20 cellular contexts compared by ENCODE assay signal in genomic region chr17:55996826-55997225, GRCh38.
DNase-seq lines count a peak whose midpoint lies in the region; ATAC-seq and TF ChIP-seq lines count a peak whose summit lies in the region.
"Had no signal": no experiment of that assay in that cellular context is flagged by ENCODE, and none has a peak within 500 bp of the region (broad histone marks: within the 10 kb centered on the region; RNA-seq: fewer than 3 reads in every experiment).

No MANE protein-coding gene starts in this region.

- H3K79me2 ChIP-seq in SK-N-SH (ENCODE audit: insufficient read depth) = no peaks in the 10 kb centered on the region

- no peak overlapping the region for H4K91ac ChIP-seq in neuronal stem cell (ENCODE audit: low read depth, low read length, poor library complexity)

- H4K8ac ChIP-seq in neuronal stem cell (ENCODE audit: low read depth, low read length) = no peak overlapping the region

- H2BK15ac ChIP-seq in neuronal stem cell (ENCODE audit: low read length) = no peak overlapping the region

- no peak overlapping the region for H2BK5ac ChIP-seq in neuronal stem cell (ENCODE audit: low read length)

- no peaks in the 10 kb centered on the region for H3K79me1 ChIP-seq in neuronal stem cell (ENCODE audit: low read depth, low read length)

- H3K4me1 Mint-ChIP-seq in type B pancreatic cell (ENCODE audit: unreplicated experiment) = no peaks in the 10 kb centered on the region
- no peaks in the 10 kb centered on the region for H3K4me1 Mint-ChIP-seq in activated T-helper 2 cell treated with anti-CD3 and anti-CD28 coated beads, Interferon-gamma antibody, Interleukin-2, Interleukin-4, amounts not matched to agents 10 μg/mL and 5 μg/mL and 100 μg/mL, durations not matched to agents 14 hours and 24 hours and 36 hours (ENCODE audit: low read depth)
- H3K4me1 Mint-ChIP-seq: CD8-positive, alpha-beta memory T cell; memory B cell had no signal

- no peak for DNase-seq in SK-N-SH
- peak; percentile 30 for DNase-seq in NCI-H524 treated with DMSO at 0.1 percent for 48 hours (lab: John Stamatoyannopoulos, UW)
- no peak for DNase-seq in epithelial cell of proximal tubule (ENCODE audit: low read depth)
- DNase-seq in type B pancreatic cell (ENCODE audit: extremely low spot score, unreplicated experiment) = no peak
- no peak for DNase-seq in activated T-helper 2 cell treated with anti-CD3 and anti-CD28 coated beads, Interferon-gamma antibody, Interleukin-2, Interleukin-4, amounts not matched to agents 10 μg/mL and 5 μg/mL and 100 μg/mL, durations not matched to agents 14 hours and 24 hours and 36 hours (ENCODE audit: low spot score)
- DNase-seq in neuronal stem cell (ENCODE audit: low spot score) = no peak
- DNase-seq: activated CD4-positive, alpha-beta T cell treated with anti-CD3 and anti-CD28 coated beads for 1 hour; activated effector memory CD4-positive, alpha-beta T cell treated with anti-CD3 and anti-CD28 coated beads, Interleukin-2, amount 50 U/mL, for 16 hours; CD8-positive, alpha-beta memory T cell; effector memory CD4-positive, alpha-beta T cell; GDM1; hippocampal formation; kidney; NCI-H1092; SHP77 treated with DMSO at 0.1 percent for 48 hours; stomach had no signal

- ATAC-seq in SK-N-SH treated with all-trans-retinoic acid at 6 μM for 48 hours = no peak
- no peak for ATAC-seq in HG02981 (IDR thresholded peaks at IDR 0.05; ENCODE audit: unreplicated experiment)
- ATAC-seq: HepG2 had no signal

- H2AFZ ChIP-seq in SK-N-SH (ENCODE audit: low read depth) = no peak overlapping the region
- H2AFZ ChIP-seq in neuronal stem cell (ENCODE audit: low read length) = no peak overlapping the region

- no peaks in the 10 kb centered on the region for H3F3A ChIP-seq in SK-N-SH (replicated peaks; ENCODE audit: insufficient read depth)

- H3K18ac ChIP-seq in neuronal stem cell (ENCODE audit: low read length) = no peak overlapping the region

- H3K4me3 ChIP-seq in SK-N-SH (ENCODE audit: low read depth in 2 of 2, low read length in 1 of 2) = no peak overlapping the region
- H3K4me3 ChIP-seq in epithelial cell of proximal tubule (ENCODE audit: low read depth, low read length) = no peak overlapping the region
- H3K4me3 ChIP-seq in neuronal stem cell (ENCODE audit: low read length in 2 of 2) = no peak overlapping the region
- H3K4me3 ChIP-seq: stomach had no signal

- 2% methylated on average over 2 of the region's 2 CpGs for WGBS in SK-N-SH (ENCODE audit: low lambda C conversion rate)
- WGBS in neuronal stem cell (ENCODE audit: extremely low coverage in 2 of 2, insufficient read length in 2 of 2, insufficient replicate concordance in 1 of 2), 2 donors = no CpG with 5 or more reads among the region's 2 CpGs

- H3K4me2 ChIP-seq in SK-N-SH (no peak overlapping the region), neuronal stem cell (ENCODE audit: insufficient read depth, low read length, poor library complexity, severe bottlenecking) (no peak overlapping the region)

- CTCF ChIA-PET in SK-N-SH (lab: Yijun Ruan, JAX) = interaction anchor here (1.7 kb wide), 1 partner anchor 470 kb away, joined by 4 read pairs; no protein-coding TSS in a partner anchor

- H3K9me3 ChIP-seq in SK-N-SH (no peaks in the 10 kb centered on the region), neuronal stem cell (replicated peaks in 1 of 2; ENCODE audit: control insufficient read depth in 2 of 2, insufficient read depth in 1 of 2, low read depth in 1 of 2, low read length in 2 of 2) (no peaks in the 10 kb centered on the region)

- peaks cover 4% of the 10 kb centered on the region for H3K9me3 Mint-ChIP-seq in type B pancreatic cell
- H3K9me3 Mint-ChIP-seq in activated T-helper 2 cell treated with anti-CD3 and anti-CD28 coated beads, Interferon-gamma antibody, Interleukin-2, Interleukin-4, amounts not matched to agents 10 μg/mL and 5 μg/mL and 100 μg/mL, durations not matched to agents 14 hours and 24 hours and 36 hours = peaks cover 9% of the 10 kb centered on the region

- no peak overlapping the region for H3K4ac ChIP-seq in neuronal stem cell (ENCODE audit: low read length)

- no peak overlapping the region for H3K23ac ChIP-seq in neuronal stem cell (ENCODE audit: low read depth, low read length, poor library complexity)

- no peak for TF ChIP-seq EP300 in SK-N-SH (IDR thresholded peaks at IDR 0.05; ENCODE audit: borderline replicate concordance in 1 of 2, low read depth in 1 of 2, low read length in 1 of 2)

- intact Hi-C loops in activated T-helper 2 cell treated with anti-CD3 and anti-CD28 coated beads, Interferon-gamma antibody, Interleukin-2, Interleukin-4, amounts not matched to agents 10 μg/mL and 5 μg/mL and 100 μg/mL, durations not matched to agents 14 hours and 24 hours and 36 hours (cut with micrococcal nuclease) = no loop called here

- 0 out of 2 replicates have a peak, but pooled peaks have one; percentile 5 for TF ChIP-seq RAD21 in SK-N-SH (IDR thresholded peaks at IDR 0.05; ENCODE audit: low read length)

- H3K4me1 ChIP-seq in SK-N-SH (ENCODE audit: control insufficient read depth in 1 of 2, insufficient read depth in 2 of 2, low read depth in 1 of 2, low read length in 1 of 2) = no peaks in the 10 kb centered on the region
- H3K4me1 ChIP-seq in neuronal stem cell (ENCODE audit: control insufficient read depth in 2 of 2, insufficient read depth in 1 of 2, low read depth in 1 of 2, low read length in 2 of 2) = no peaks in the 10 kb centered on the region
- H3K4me1 ChIP-seq: stomach had no signal

- H3K27ac ChIP-seq in SK-N-SH (ENCODE audit: low read depth in 2 of 2, low read length in 1 of 2) (no peak overlapping the region), neuronal stem cell (replicated peaks; ENCODE audit: low read length) (no peak overlapping the region)
- H3K27ac ChIP-seq: stomach had no signal

- no peaks in the 10 kb centered on the region for H3K9me2 ChIP-seq in SK-N-SH

- POLR2A ChIA-PET in SK-N-SH (lab: Yijun Ruan, JAX) = no interaction called here

- H3K36me3 Mint-ChIP-seq in type B pancreatic cell = no peaks in the 10 kb centered on the region
- no peaks in the 10 kb centered on the region for H3K36me3 Mint-ChIP-seq in activated T-helper 2 cell treated with anti-CD3 and anti-CD28 coated beads, Interferon-gamma antibody, Interleukin-2, Interleukin-4, amounts not matched to agents 10 μg/mL and 5 μg/mL and 100 μg/mL, durations not matched to agents 14 hours and 24 hours and 36 hours (ENCODE audit: low read depth)
- H3K36me3 Mint-ChIP-seq: CD8-positive, alpha-beta memory T cell; memory B cell had no signal

- H2BK120ac ChIP-seq in neuronal stem cell (ENCODE audit: low read depth, low read length) = no peak overlapping the region

- H3K9ac ChIP-seq in SK-N-SH = no peak overlapping the region
- no peak overlapping the region for H3K9ac ChIP-seq in neuronal stem cell (ENCODE audit: low read depth, low read length, poor library complexity)

- H3K27me3 ChIP-seq in SK-N-SH (ENCODE audit: insufficient read depth) = no peaks in the 10 kb centered on the region
- no peaks in the 10 kb centered on the region for H3K27me3 ChIP-seq in neuronal stem cell (ENCODE audit: control insufficient read depth in 3 of 3, insufficient read depth in 3 of 3, low read depth in 1 of 3, low read length in 3 of 3)
- H3K27me3 ChIP-seq: stomach had no signal

- H2AK5ac ChIP-seq in neuronal stem cell (ENCODE audit: low read depth, low read length) = no peak overlapping the region

- no peaks in the 10 kb centered on the region for H3K27me3 Mint-ChIP-seq in type B pancreatic cell
- no peaks in the 10 kb centered on the region for H3K27me3 Mint-ChIP-seq in activated T-helper 2 cell treated with anti-CD3 and anti-CD28 coated beads, Interferon-gamma antibody, Interleukin-2, Interleukin-4, amounts not matched to agents 10 μg/mL and 5 μg/mL and 100 μg/mL, durations not matched to agents 14 hours and 24 hours and 36 hours (ENCODE audit: low read depth)
- H3K27me3 Mint-ChIP-seq: CD8-positive, alpha-beta memory T cell; memory B cell had no signal

- H3K4me3 Mint-ChIP-seq in type B pancreatic cell = no peak overlapping the region
- H3K4me3 Mint-ChIP-seq in activated T-helper 2 cell treated with anti-CD3 and anti-CD28 coated beads, Interferon-gamma antibody, Interleukin-2, Interleukin-4, amounts not matched to agents 10 μg/mL and 5 μg/mL and 100 μg/mL, durations not matched to agents 14 hours and 24 hours and 36 hours (ENCODE audit: low read depth) = no peak overlapping the region
- H3K4me3 Mint-ChIP-seq: CD8-positive, alpha-beta memory T cell; memory B cell had no signal

- no peak overlapping the region for H3K14ac ChIP-seq in neuronal stem cell (ENCODE audit: low read length)

- no peak overlapping the region for H2BK12ac ChIP-seq in neuronal stem cell (ENCODE audit: low read length)

- H3K36me3 ChIP-seq in SK-N-SH (replicated peaks in 1 of 2; ENCODE audit: control insufficient read depth in 1 of 2, insufficient read depth in 2 of 2, low read length in 1 of 2) (no peaks in the 10 kb centered on the region), neuronal stem cell (replicated peaks in 1 of 2; ENCODE audit: control insufficient read depth in 2 of 2, insufficient read depth in 2 of 2, low read length in 2 of 2) (no peaks in the 10 kb centered on the region)
- H3K36me3 ChIP-seq: stomach had no signal

- H4K20me1 ChIP-seq in SK-N-SH (ENCODE audit: insufficient read depth) = no peaks in the 10 kb centered on the region

- H3K27ac Mint-ChIP-seq in type B pancreatic cell = no peak overlapping the region
- H3K27ac Mint-ChIP-seq in activated T-helper 2 cell treated with anti-CD3 and anti-CD28 coated beads, Interferon-gamma antibody, Interleukin-2, Interleukin-4, amounts not matched to agents 10 μg/mL and 5 μg/mL and 100 μg/mL, durations not matched to agents 14 hours and 24 hours and 36 hours = no peak overlapping the region
- H3K27ac Mint-ChIP-seq: CD8-positive, alpha-beta memory T cell; memory B cell had no signal

- TF ChIP-seq CTCF in SK-N-SH (IDR thresholded peaks at IDR 0.05) (peak; percentile 54), epithelial cell of proximal tubule (conservative IDR thresholded peaks at IDR 0.05; ENCODE audit: low read depth, low read length) (peak; percentile 31), type B pancreatic cell (conservative IDR thresholded peaks at IDR 0.05) (peak; percentile 45)

TF ChIP-seq in SK-N-SH, 30 proteins besides CTCF, POLR2A, EP300 and RAD21 (continues in another document):
- TF ChIP-seq EZH2phosphoT487 (IDR thresholded peaks at IDR 0.05; ENCODE audit: borderline replicate concordance, low read depth) = no peak
- TF ChIP-seq JUND (IDR thresholded peaks at IDR 0.05) = no peak
- TF ChIP-seq NFIC (IDR thresholded peaks at IDR 0.05; ENCODE audit: borderline replicate concordance) = no peak
- no peak for TF ChIP-seq NRF1 (IDR thresholded peaks at IDR 0.05; ENCODE audit: low read depth, low read length)

TF ChIP-seq in SK-N-SH treated with all-trans-retinoic acid at 6 μM for 48 hours, 23 proteins besides CTCF, POLR2A, EP300 and RAD21 (continues in another document):
- TF ChIP-seq ZFP3 (CRISPR knock-in tag; IDR thresholded peaks at IDR 0.05) = no peak
- TF ChIP-seq GLIS3 (CRISPR knock-in tag; IDR thresholded peaks at IDR 0.05) = no peak
- TF ChIP-seq TCF4 (CRISPR knock-in tag; IDR thresholded peaks at IDR 0.05; ENCODE audit: borderline replicate concordance) = no peak
- TF ChIP-seq ARNTL (CRISPR knock-in tag; IDR thresholded peaks at IDR 0.05; ENCODE audit: borderline replicate concordance, low read depth) = no peak
- no peak for TF ChIP-seq TOX (CRISPR knock-in tag; IDR thresholded peaks at IDR 0.05; ENCODE audit: borderline replicate concordance)
- no peak for TF ChIP-seq ESRRG (CRISPR knock-in tag; IDR thresholded peaks at IDR 0.05)
- TF ChIP-seq ZC3H10 (CRISPR knock-in tag; IDR thresholded peaks at IDR 0.05) = no peak
